Comparison of ENCODE assay signal across 8 cellular contexts in genomic region chr10:73168486-73168844, GRCh38. TPM values are rescaled to one million over a fixed set of nuclear protein-coding genes. Genes with fewer than 3 reads are reported as not detected.
DNase-seq lines count a peak whose midpoint lies in the region; ATAC-seq, FAIRE-seq and TF ChIP-seq lines count a peak whose summit lies in the region.

No MANE protein-coding gene starts in this region.

- WGBS in psoas muscle, 3 donors, result 0 to 1% (median 0%) methylated on average over 6 of the region's 6 CpGs

- H3K4me1 ChIP-seq in HCT116 (ENCODE audit: control insufficient read depth in 1 of 2, insufficient read depth in 2 of 2, low read length in 2 of 2) (peaks cover 0 to 10% of the 10 kb centered on the region in 2 experiments; a peak in 1 of 4 replicates), foreskin keratinocyte (no peaks in the 10 kb centered on the region), psoas muscle (peaks cover 29% of the 10 kb centered on the region)

- H3K9me2 ChIP-seq in HCT116 (ENCODE audit: insufficient read depth), result no peaks in the 10 kb centered on the region

- DNase-seq in HCT116 (ENCODE audit: low read depth, low spot score), result no peak
- peak in 1 of 2 donors; percentile 26 for DNase-seq in foreskin keratinocyte
- no peak for DNase-seq in psoas muscle
- no peak for DNase-seq in DMS79 (lab: John Stamatoyannopoulos, UW)
- no peak for DNase-seq in HTR-8/SVneo (ENCODE audit: insufficient read length, low spot score)
- no peak for DNase-seq in KG1 (lab: John Stamatoyannopoulos, UW)

- BruUV-seq in HCT116 (replicated peaks; lab: Mats Ljungman, UMichigan), result TSS peak; percentile 69

- H3K27me3 ChIP-seq in HCT116 (ENCODE audit: insufficient read depth, low read length), result no peaks in the 10 kb centered on the region
- H3K27me3 ChIP-seq in foreskin keratinocyte, result no peaks in the 10 kb centered on the region
- H3K27me3 ChIP-seq in psoas muscle (ENCODE audit: insufficient read depth in 3 of 3, low read length in 2 of 3), result no peaks in the 10 kb centered on the region

- TF ChIP-seq CTCF in HCT116 (IDR thresholded peaks at IDR 0.05 in 2 of 3, conservative IDR thresholded peaks at IDR 0.05 in 1 of 3; ENCODE audit: borderline replicate concordance in 1 of 3, insufficient read depth in 1 of 3, low read depth in 2 of 3, low read length in 2 of 3) (no peak), foreskin keratinocyte (conservative IDR thresholded peaks at IDR 0.05) (no peak), psoas muscle (IDR thresholded peaks at IDR 0.05) (no peak)

- TF ChIP-seq RAD21 in HCT116 (IDR thresholded peaks at IDR 0.05; ENCODE audit: low read depth), result no peak

- H3K36me3 ChIP-seq in HCT116 (ENCODE audit: control insufficient read depth in 1 of 2, insufficient read depth in 2 of 2, low read length in 2 of 2) (peaks cover 0 to 4% of the 10 kb centered on the region in 2 experiments; a peak in 1 of 4 replicates), psoas muscle (ENCODE audit: insufficient read depth in 1 of 2, low read depth in 1 of 2) (peaks cover 5 to 12% of the 10 kb centered on the region in 2 donors)

- H3K27ac ChIP-seq in HCT116 (ENCODE audit: low read depth, low read length) (peak overlapping the region; percentile 75), foreskin keratinocyte (peak overlapping the region; percentile 98), psoas muscle (peak overlapping the region; percentile 99)

- ATAC-seq in HCT116, result peak; percentile 40; the same call in 1 of the 2 replicates
- ATAC-seq in SK-N-SH treated with all-trans-retinoic acid at 6 μM for 48 hours, result peak; percentile 76; the same call in 2 of the 3 replicates
- peak; percentile 45 for ATAC-seq in foreskin keratinocyte
- peak in 3 of 4 donors; percentile 26 to 37 (median 32) for ATAC-seq in psoas muscle

- peak overlapping the region; percentile 79 for H3K9ac ChIP-seq in HCT116 (ENCODE audit: low read length)

- peak overlapping the region; percentile 84 for H3K4me2 ChIP-seq in HCT116 (ENCODE audit: low read length)

- no peak for FAIRE-seq in HTR-8/SVneo (lab: Jason Lieb, UNC)

- H3K79me2 ChIP-seq in HCT116 (ENCODE audit: insufficient read depth, low read length), result peaks cover 49% of the 10 kb centered on the region

- no peaks in the 10 kb centered on the region for H3K9me3 ChIP-seq in HCT116 (ENCODE audit: control insufficient read depth in 1 of 2, insufficient read depth in 1 of 2, low read depth in 1 of 2, low read length in 2 of 2)
- H3K9me3 ChIP-seq in psoas muscle, result no peaks in the 10 kb centered on the region

- CTCF ChIA-PET in HCT116 (lab: Charles Lee), result interaction anchor here (1.2 to 1.6 kb wide), 2 partner anchors 10 to 11 kb away, joined by 3 read pairs; no protein-coding TSS in a partner anchor

- intact Hi-C loops in HCT116 (cut with micrococcal nuclease), result loop anchor here (10.0 kb wide), 1 partner anchor 804 kb away; no protein-coding TSS in a partner anchor
- intact Hi-C loops in psoas muscle (cut with DNase I), result loop anchor here in 1 of 2 donors (10.0 kb wide), 1 partner anchor 804 kb away; no protein-coding TSS in a partner anchor

- POLR2A ChIA-PET in HCT116 (lab: Charles Lee), result interaction anchor here (1.5 kb wide), 1 partner anchor 72 kb away, joined by 4 read pairs; the partner anchor contains the start of gene P4HA1

- RAD21 ChIA-PET in HCT116 (lab: Charles Lee; ENCODE audit: low non-redundant PET in 1 of 2, low total read pairs in 2 of 2, uncharacterized antibody in 2 of 2, unreplicated experiment in 2 of 2), result no interaction called here

- H3K4me3 ChIP-seq in GM08714 (ENCODE audit: low read length), result peak overlapping the region; percentile 100
- H3K4me3 ChIP-seq in HCT116 (replicated peaks in 1 of 2; ENCODE audit: low read depth in 1 of 2, low read length in 2 of 2), result peak overlapping the region; percentile 73 to 99
- peak overlapping the region; percentile 98 for H3K4me3 ChIP-seq in psoas muscle

- no peak for TF ChIP-seq POLR2A in HCT116 (IDR thresholded peaks at IDR 0.05; ENCODE audit: borderline replicate concordance, extremely low read depth, insufficient read depth, insufficient read length)

- no peaks in the 10 kb centered on the region for H4K20me1 ChIP-seq in HCT116 (ENCODE audit: insufficient read depth)

- no peak overlapping the region for H2AFZ ChIP-seq in HCT116 (ENCODE audit: low read depth, low read length, poor library complexity, severe bottlenecking)

TF ChIP-seq in HCT116, 20 proteins besides CTCF, POLR2A, EP300 and RAD21:
- no peak for TF ChIP-seq ELF1 (IDR thresholded peaks at IDR 0.05; ENCODE audit: borderline replicate concordance, low read depth)
- no peak for TF ChIP-seq SIN3A (IDR thresholded peaks at IDR 0.05; ENCODE audit: low read depth)
- TF ChIP-seq YY1 (IDR thresholded peaks at IDR 0.05; ENCODE audit: extremely low read depth, insufficient replicate concordance, low read depth, low read length), result no peak

TF ChIP-seq in SK-N-SH treated with all-trans-retinoic acid at 6 μM for 48 hours, 23 proteins besides CTCF, POLR2A, EP300 and RAD21:
- TF ChIP-seq TCF4 (CRISPR knock-in tag; IDR thresholded peaks at IDR 0.05; ENCODE audit: borderline replicate concordance) (no peak), POU6F1 (CRISPR knock-in tag; IDR thresholded peaks at IDR 0.05; ENCODE audit: borderline replicate concordance, low read depth) (no peak), ZC3H10 (CRISPR knock-in tag; IDR thresholded peaks at IDR 0.05) (no peak), PATZ1 (CRISPR knock-in tag; IDR thresholded peaks at IDR 0.05; ENCODE audit: borderline replicate concordance) (no peak), GLIS3 (CRISPR knock-in tag; IDR thresholded peaks at IDR 0.05) (no peak), TSHZ2 (CRISPR knock-in tag; IDR thresholded peaks at IDR 0.05) (no peak)

RNA-seq across cellular contexts. Expression of gene FAM149B1, which starts 0.5 kb away (rescaled TPM):
- total RNA-seq in HCT116 (2021; ENCODE audit: unreplicated experiment) (17.5 TPM), foreskin keratinocyte (15.4 and 16.7 TPM in 2 replicates), psoas muscle (10 to 100 TPM in 3 of 4 donors, 1 to 10 TPM in 1; 8.9 to 18.1 (median 11.8) TPM)
- 13.0 and 15.8 TPM in 2 replicates for polyA plus RNA-seq in HCT116 (2012)
- polyA plus RNA-seq in foreskin keratinocyte (12.5 and 12.9 TPM in 2 replicates), psoas muscle (10 to 100 TPM in 2 of 3 donors, 1 to 10 TPM in 1; 8.2 to 10.8 (median 10.2) TPM)

RNA-seq across cellular contexts. Expression of gene ECD, which starts 0.7 kb away (rescaled TPM):
- total RNA-seq in HCT116 (2021; ENCODE audit: unreplicated experiment), result 25.4 TPM
- polyA plus RNA-seq in HCT116 (2012), result 10.6 and 13.8 TPM in 2 replicates
- total RNA-seq in foreskin keratinocyte, result 24.2 and 25.0 TPM in 2 replicates
- 19.6 and 21.6 TPM in 2 replicates for polyA plus RNA-seq in foreskin keratinocyte
- 10 to 100 TPM; 12.2 to 17.1 (median 15.0) TPM for total RNA-seq in psoas muscle
- polyA plus RNA-seq in psoas muscle, result 10 to 100 TPM in 1 of 3 donors, 1 to 10 TPM in 2; 7.0 to 10.7 (median 8.1) TPM

RNA-seq across cellular contexts. Expression of gene NUDT13, which starts 58.2 kb away (rescaled TPM):
- total RNA-seq in HCT116 (2021; ENCODE audit: unreplicated experiment) (1.2 TPM), foreskin keratinocyte (1.2 TPM in 2 replicates), psoas muscle (1 to 10 TPM; 1.1 to 3.2 (median 2.3) TPM)
- 0.45 and 1.5 TPM in 2 replicates for polyA plus RNA-seq in HCT116 (2012)
- polyA plus RNA-seq in foreskin keratinocyte (1.3 TPM in 2 replicates), psoas muscle (1 to 10 TPM in 2 of 3 donors, under 1 TPM in 1; 0.69 to 4.6 (median 3.7) TPM)
